In genomic region chr10:121662945-121663917, GRCh38 we compare ENCODE assay signal across 9 cellular contexts.
DNase-seq lines count a peak whose midpoint lies in the region; FAIRE-seq and TF ChIP-seq lines count a peak whose summit lies in the region.
"Had no signal": no experiment of that assay in that cellular context is flagged by ENCODE, and none has a peak within 500 bp of the region (broad histone marks: within the 10 kb centered on the region; RNA-seq: fewer than 3 reads in every experiment).

No MANE protein-coding gene starts in this region.

- no peak overlapping the region for H3K9ac ChIP-seq in kidney (ENCODE audit: low read length in 2 of 2)

- no peak for DNase-seq in D721Med (ENCODE audit: insufficient read length, low spot score)
- DNase-seq in H54 (ENCODE audit: insufficient read length, low spot score) = peak; percentile 14
- DNase-seq in SW480 (ENCODE audit: low spot score) = peak; percentile 3
- DNase-seq in kidney = no peak
- DNase-seq in NCI-H1417 treated with DMSO at 0.1 percent for 48 hours (lab: John Stamatoyannopoulos, UW) = no peak
- no peak for DNase-seq in NCI-H1417 (lab: John Stamatoyannopoulos, UW)
- DNase-seq in NCI-H345 treated with DMSO at 0.1 percent for 48 hours (lab: John Stamatoyannopoulos, UW; ENCODE audit: unreplicated experiment) = no peak
- no peak for DNase-seq in Kasumi-1 (lab: John Stamatoyannopoulos, UW)
- DNase-seq: NCI-H1105 treated with DMSO at 0.1 percent for 48 hours had no signal

- H3K4me1 ChIP-seq in kidney (ENCODE audit: control insufficient read depth in 1 of 2, insufficient read depth in 1 of 2, low read depth in 1 of 2, low read length in 2 of 2) = peaks cover 0 to 5% of the 10 kb centered on the region in 2 donors

- no peaks in the 10 kb centered on the region for H3K36me3 ChIP-seq in kidney (ENCODE audit: control insufficient read depth in 1 of 2, insufficient read depth in 2 of 2, low read length in 2 of 2)

- TF ChIP-seq CTCF in D721Med (IDR thresholded peaks at IDR 0.05; ENCODE audit: insufficient read depth, missing control alignments) = peak; percentile 43
- peak; percentile 23 for TF ChIP-seq CTCF in kidney (IDR thresholded peaks at IDR 0.05; ENCODE audit: borderline replicate concordance, extremely low read depth, insufficient read depth)

- H3K9me3 ChIP-seq in kidney (ENCODE audit: control insufficient read depth in 1 of 2, low read length in 2 of 2) = no peaks in the 10 kb centered on the region

- FAIRE-seq in D721Med (lab: Jason Lieb, UNC) = no peak
- FAIRE-seq in H54 (lab: Jason Lieb, UNC) = no peak
- FAIRE-seq in kidney (lab: Jason Lieb, UNC) = no peak

- TF ChIP-seq POLR2A in H54 (IDR thresholded peaks at IDR 0.05; ENCODE audit: low read depth, low read length) = no peak

- H3K27ac ChIP-seq in kidney (ENCODE audit: low read depth in 2 of 2, low read length in 2 of 2) = no peak overlapping the region

- intact Hi-C loops in kidney (cut with DNase I) = no loop called here

- no peak overlapping the region for H3K4me3 ChIP-seq in kidney (ENCODE audit: low read length in 2 of 2)

Comparison
In these comparisons a context has a peak if more than half of its experiments do, and no peak if none do; other contexts are left out.
1. DNase-seq: peak in H54 (single experiment) and SW480 (single experiment); none in D721Med (single experiment), kidney (single experiment), NCI-H1417 treated with DMSO at 0.1 percent for 48 hours (single experiment), NCI-H1417 (0 of 3), NCI-H345 treated with DMSO at 0.1 percent for 48 hours (single experiment) and Kasumi-1 (0 of 2).